Comparison of ENCODE assay signal across 9 cellular contexts in the genomic region with DNA sequence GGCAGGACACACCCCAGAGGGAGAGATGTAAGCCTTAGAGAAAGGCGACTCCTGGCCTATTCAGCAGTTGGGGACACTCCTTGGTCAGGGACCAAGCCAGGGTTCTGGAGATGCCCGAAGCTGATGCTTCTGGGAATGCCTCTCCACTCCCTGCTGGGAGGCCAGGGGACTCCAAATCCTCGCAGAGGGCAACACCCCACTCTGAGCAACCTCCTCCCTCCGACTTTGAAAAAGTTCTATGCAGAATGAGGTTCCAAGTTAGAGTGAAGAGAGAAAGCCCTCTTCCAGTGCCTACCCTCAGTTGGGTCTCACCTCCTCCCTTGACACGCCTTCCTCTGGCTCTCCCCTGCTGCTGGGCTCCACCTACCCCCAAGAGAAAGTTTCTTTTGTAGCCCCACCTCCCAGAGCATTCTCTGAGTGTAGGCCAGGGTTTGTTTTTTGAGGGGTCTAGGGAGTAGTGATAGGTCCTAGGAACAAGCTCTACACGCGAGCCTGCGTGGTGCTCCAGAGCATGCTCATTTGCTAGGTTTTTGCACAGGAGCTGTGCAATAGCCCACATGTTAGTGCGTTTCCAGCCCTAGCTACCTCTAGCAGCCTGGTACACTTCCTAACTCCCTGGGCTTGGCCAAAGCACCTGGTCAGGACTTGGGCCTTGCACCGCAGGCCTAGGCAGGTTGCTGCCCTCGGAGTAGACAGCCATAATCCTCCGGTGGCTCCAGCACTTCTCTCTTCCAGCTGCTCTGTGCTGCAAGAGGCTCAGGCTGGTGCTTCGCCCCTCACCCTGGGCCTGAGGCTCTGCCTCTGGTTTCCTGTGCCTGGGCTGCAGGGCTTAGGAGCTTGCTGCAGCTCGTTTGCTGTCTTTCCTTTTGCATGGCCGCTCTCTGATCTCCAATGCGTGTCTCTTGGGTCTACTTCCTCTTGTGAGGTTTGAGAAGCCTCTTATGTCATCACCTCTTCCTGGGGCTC.
A peak's percentile ranks its signal among the peaks of the same experiment; 100 is the strongest.
DNase-seq lines count a peak whose midpoint lies in the region; ATAC-seq and TF ChIP-seq lines count a peak whose summit lies in the region.
"Had no signal": no experiment of that assay in that cellular context is flagged by ENCODE, and none has a peak within 500 bp of the region (broad histone marks: within the 10 kb centered on the region; RNA-seq: fewer than 3 reads in every experiment).

No MANE protein-coding gene starts in this region.

- no peak for TF ChIP-seq CTCF in parathyroid adenoma (IDR thresholded peaks at IDR 0.05)

- no peaks in the 10 kb centered on the region for H3K36me3 Mint-ChIP-seq in activated naive CD4-positive, alpha-beta T cell treated with anti-CD3 and anti-CD28 coated beads, Interleukin-2, amount 10 ng/mL, durations not matched to agents 7 days and 5 days

- peaks cover 42% of the 10 kb centered on the region for H3K4me1 Mint-ChIP-seq in activated naive CD4-positive, alpha-beta T cell treated with anti-CD3 and anti-CD28 coated beads, Interleukin-2, amount 10 ng/mL, durations not matched to agents 7 days and 5 days

- peak overlapping the region; percentile 71 for H2AFZ ChIP-seq in parathyroid adenoma

- no peak overlapping the region for H3K27ac ChIP-seq in parathyroid adenoma

- H3K4me1 ChIP-seq in parathyroid adenoma: peaks cover 36% of the 10 kb centered on the region

- ATAC-seq in GM18502 (IDR thresholded peaks at IDR 0.05; ENCODE audit: poor library complexity, unreplicated experiment): peak; percentile 37
- ATAC-seq in HG03139 (IDR thresholded peaks at IDR 0.05; ENCODE audit: unreplicated experiment): no peak

- no peak overlapping the region for H3K4me2 ChIP-seq in parathyroid adenoma (ENCODE audit: low read length)

- no peak overlapping the region for H3K4me3 ChIP-seq in parathyroid adenoma (ENCODE audit: low read depth, low read length)

- no peaks in the 10 kb centered on the region for H3K36me3 ChIP-seq in parathyroid adenoma (ENCODE audit: control insufficient read depth, insufficient read depth, low read length)

- H3K79me2 ChIP-seq in parathyroid adenoma: no peaks in the 10 kb centered on the region

- DNase-seq in OCI-M1 (lab: John Stamatoyannopoulos, UW) (peak; percentile 37), NCI-H2081 (lab: John Stamatoyannopoulos, UW) (no peak), epidermal melanocyte (ENCODE audit: insufficient read length, low spot score) (no peak), NCI-H2107 treated with DMSO at 0.1 percent for 48 hours (lab: John Stamatoyannopoulos, UW; ENCODE audit: unreplicated experiment) (no peak)
- peak; percentile 66 for DNase-seq in activated naive CD4-positive, alpha-beta T cell treated with anti-CD3 and anti-CD28 coated beads, Interleukin-2, amount 10 ng/mL, durations not matched to agents 7 days and 5 days
- DNase-seq: NCI-H1092 treated with DMSO at 0.1 percent for 48 hours had no signal

- H3K27me3 Mint-ChIP-seq in activated naive CD4-positive, alpha-beta T cell treated with anti-CD3 and anti-CD28 coated beads, Interleukin-2, amount 10 ng/mL, durations not matched to agents 7 days and 5 days: peaks cover 29% of the 10 kb centered on the region

- CTCF ChIA-PET in activated naive CD4-positive, alpha-beta T cell treated with anti-CD3 and anti-CD28 coated beads, Interleukin-2, amount 10 ng/mL, durations not matched to agents 7 days and 5 days (lab: Charles Lee): interaction anchor here (0.5 to 10.4 kb wide), 19 partner anchors 9 to 961 kb away, joined by 3 to 264 read pairs (median 9); a partner anchor contains a TSS

- peak overlapping the region; percentile 48 for H3K4me3 Mint-ChIP-seq in activated naive CD4-positive, alpha-beta T cell treated with anti-CD3 and anti-CD28 coated beads, Interleukin-2, amount 10 ng/mL, durations not matched to agents 7 days and 5 days

- no peaks in the 10 kb centered on the region for H3K9me3 Mint-ChIP-seq in activated naive CD4-positive, alpha-beta T cell treated with anti-CD3 and anti-CD28 coated beads, Interleukin-2, amount 10 ng/mL, durations not matched to agents 7 days and 5 days

- H3K9me3 ChIP-seq in parathyroid adenoma (ENCODE audit: control insufficient read depth, low read length): no peaks in the 10 kb centered on the region

- H3K27ac Mint-ChIP-seq in activated naive CD4-positive, alpha-beta T cell treated with anti-CD3 and anti-CD28 coated beads, Interleukin-2, amount 10 ng/mL, durations not matched to agents 7 days and 5 days: peak overlapping the region; percentile 98

- no peak overlapping the region for H3K9ac ChIP-seq in parathyroid adenoma

- H3K27me3 ChIP-seq in parathyroid adenoma (ENCODE audit: control insufficient read depth, insufficient read depth, low read length): no peaks in the 10 kb centered on the region

Comparison
In these comparisons a context has a peak if more than half of its experiments do, and no peak if none do; other contexts are left out.
1. DNase-seq: peak in OCI-M1 (single experiment) and activated naive CD4-positive, alpha-beta T cell treated with anti-CD3 and anti-CD28 coated beads, Interleukin-2, amount 10 ng/mL, durations not matched to agents 7 days and 5 days (single experiment); none in NCI-H2081 (0 of 2), epidermal melanocyte (single experiment) and NCI-H2107 treated with DMSO at 0.1 percent for 48 hours (single experiment).